ENCODE assay signal across 1 cellular context in genomic region chr13:79534596-79534995, GRCh38.
TF ChIP-seq lines count a peak whose summit lies in the region.

No MANE protein-coding gene starts in this region.

TF ChIP-seq in GM23338, 12 proteins besides CTCF, POLR2A, EP300 and RAD21 (continued from another document):
- TF ChIP-seq ZNF462 (CRISPR knock-in tag; IDR thresholded peaks at IDR 0.05) (no peak), JUNB (IDR thresholded peaks at IDR 0.05; ENCODE audit: unreplicated experiment) (no peak), REST (IDR thresholded peaks at IDR 0.05; ENCODE audit: unreplicated experiment) (no peak), EZH2phosphoT487 (IDR thresholded peaks at IDR 0.05; ENCODE audit: unreplicated experiment) (no peak), ZNF114 (CRISPR knock-in tag; IDR thresholded peaks at IDR 0.05) (no peak), ZNF331 (CRISPR knock-in tag; IDR thresholded peaks at IDR 0.05; ENCODE audit: low read depth) (no peak)
